Comparison of ENCODE assay signal across 14 cellular contexts in genomic region chr1:21090460-21090859, GRCh38.
DNase-seq lines count a peak whose midpoint lies in the region; ATAC-seq, FAIRE-seq and TF ChIP-seq lines count a peak whose summit lies in the region.
"Had no signal": no experiment of that assay in that cellular context is flagged by ENCODE, and none has a peak within 500 bp of the region (broad histone marks: within the 10 kb centered on the region; RNA-seq: fewer than 3 reads in every experiment).

No MANE protein-coding gene starts in this region.

- H3K27me3 Mint-ChIP-seq in endothelial cell (ENCODE audit: unreplicated experiment) (peaks cover 2% of the 10 kb centered on the region), osteocyte (ENCODE audit: unreplicated experiment) (no peaks in the 10 kb centered on the region)
- H3K27me3 Mint-ChIP-seq: activated naive CD8-positive, alpha-beta T cell treated with anti-CD3 and anti-CD28 coated beads, Interleukin-2, amount 50 U/mL, for 24 hours; CD4-positive, alpha-beta T cell had no signal

- H4K20me1 ChIP-seq in PC-9 (ENCODE audit: insufficient read depth): no peaks in the 10 kb centered on the region; the same call in 1 of the 2 replicates

- no peaks in the 10 kb centered on the region for H3K9me3 ChIP-seq in PC-9 (ENCODE audit: insufficient read depth, low read depth)
- H3K9me3 ChIP-seq: colonic mucosa, sigmoid colon had no signal

- peaks cover 32% of the 10 kb centered on the region for H3K79me2 ChIP-seq in PC-9 (ENCODE audit: low read depth)

- H3K9me2 ChIP-seq in PC-9 (ENCODE audit: insufficient read depth): no peaks in the 10 kb centered on the region

- no peak overlapping the region for H3K4me3 ChIP-seq in PC-9
- H3K4me3 ChIP-seq: colonic mucosa, sigmoid colon had no signal

- FAIRE-seq in GM19239 (lab: Jason Lieb, UNC): peak; percentile 11

- CTCF ChIA-PET in PC-9 (lab: Charles Lee): no interaction called here

- no peaks in the 10 kb centered on the region for H3K27me3 ChIP-seq in PC-9 (ENCODE audit: insufficient read depth, low read depth)
- H3K27me3 ChIP-seq: colonic mucosa, sigmoid colon had no signal

- H3K4me1 Mint-ChIP-seq in endothelial cell (ENCODE audit: unreplicated experiment) (peaks cover 16% of the 10 kb centered on the region), osteocyte (ENCODE audit: unreplicated experiment) (peaks cover 33% of the 10 kb centered on the region)
- H3K4me1 Mint-ChIP-seq: nephron progenitor cell had no signal

- no peaks in the 10 kb centered on the region for H3K36me3 ChIP-seq in PC-9 (ENCODE audit: low read depth)

- 0 out of 2 replicates have a peak, but pooled peaks cover 9% of the 10 kb centered on the region for H3F3A ChIP-seq in PC-9 (ENCODE audit: insufficient read depth, low read depth)

- TF ChIP-seq CTCF in PC-9 (conservative IDR thresholded peaks at IDR 0.05): no peak
- TF ChIP-seq CTCF in endothelial cell (IDR thresholded peaks at IDR 0.05; ENCODE audit: unreplicated experiment): no peak
- TF ChIP-seq CTCF in osteocyte (IDR thresholded peaks at IDR 0.05): no peak

- peak overlapping the region; percentile 39; the same call in 1 of the 2 replicates for H3K27ac ChIP-seq in PC-9
- H3K27ac ChIP-seq: colonic mucosa had no signal

- no peak overlapping the region for H2AFZ ChIP-seq in PC-9

- POLR2A ChIA-PET in PC-9 (lab: Charles Lee; ENCODE audit: unreplicated experiment): no interaction called here

- no TSS peak for BruUV-seq in PC-9 (replicated peaks; lab: Mats Ljungman, UMichigan)

- H3K36me3 Mint-ChIP-seq in endothelial cell (ENCODE audit: low read depth, unreplicated experiment) (peaks cover 20% of the 10 kb centered on the region), osteocyte (ENCODE audit: unreplicated experiment) (peaks cover 16% of the 10 kb centered on the region)

- peak overlapping the region; percentile 45; the same call in 1 of the 2 replicates for H3K4me2 ChIP-seq in PC-9

- no peak for ATAC-seq in GM21529 (IDR thresholded peaks at IDR 0.05; ENCODE audit: unreplicated experiment)
- ATAC-seq in GM21737 (IDR thresholded peaks at IDR 0.05; ENCODE audit: unreplicated experiment): no peak

- H3K9me3 Mint-ChIP-seq in endothelial cell (ENCODE audit: unreplicated experiment) (no peaks in the 10 kb centered on the region), osteocyte (ENCODE audit: unreplicated experiment) (no peaks in the 10 kb centered on the region)
- H3K9me3 Mint-ChIP-seq: activated naive CD8-positive, alpha-beta T cell treated with anti-CD3 and anti-CD28 coated beads, Interleukin-2, amount 50 U/mL, for 24 hours; CD4-positive, alpha-beta T cell had no signal

- H3K27ac Mint-ChIP-seq in endothelial cell (ENCODE audit: unreplicated experiment): peak overlapping the region; percentile 16
- peak overlapping the region; percentile 85 for H3K27ac Mint-ChIP-seq in osteocyte (ENCODE audit: unreplicated experiment)
- H3K27ac Mint-ChIP-seq: activated naive CD8-positive, alpha-beta T cell treated with anti-CD3 and anti-CD28 coated beads, Interleukin-2, amount 50 U/mL, for 24 hours; CD4-positive, alpha-beta T cell had no signal

- H3K4me3 Mint-ChIP-seq in endothelial cell (ENCODE audit: unreplicated experiment): no peak overlapping the region
- no peak overlapping the region for H3K4me3 Mint-ChIP-seq in osteocyte (ENCODE audit: unreplicated experiment)
- H3K4me3 Mint-ChIP-seq: activated naive CD8-positive, alpha-beta T cell treated with anti-CD3 and anti-CD28 coated beads, Interleukin-2, amount 50 U/mL, for 24 hours; CD4-positive, alpha-beta T cell; nephron progenitor cell had no signal

- intact Hi-C loops in PC-9 (cut with micrococcal nuclease; ENCODE audit: unreplicated experiment): no loop called here

- H3K4me1 ChIP-seq in PC-9 (replicated peaks; ENCODE audit: insufficient read depth): peaks cover 15% of the 10 kb centered on the region
- H3K4me1 ChIP-seq: colonic mucosa had no signal

- DNase-seq in GM19239 (ENCODE audit: insufficient read length, low spot score) (no peak), PC-9 (no peak), endothelial cell (ENCODE audit: low spot score) (no peak), osteocyte (ENCODE audit: extremely low spot score, unreplicated experiment) (no peak)
- DNase-seq in activated CD4-positive, alpha-beta T cell treated with anti-CD3 and anti-CD28 coated beads for 48 hours: no peak
- no peak for DNase-seq in activated naive CD4-positive, alpha-beta T cell treated with Interleukin-2 at 50 U/mL for 16 hours
- DNase-seq: activated naive CD8-positive, alpha-beta T cell treated with anti-CD3 and anti-CD28 coated beads, Interleukin-2, amount 50 U/mL, for 24 hours; CD4-positive, alpha-beta T cell; colonic mucosa; NCI-H446 treated with DMSO at 0.1 percent for 48 hours; nephron progenitor cell; sigmoid colon had no signal
